22 cellular contexts compared by ENCODE assay signal in the genomic region with DNA sequence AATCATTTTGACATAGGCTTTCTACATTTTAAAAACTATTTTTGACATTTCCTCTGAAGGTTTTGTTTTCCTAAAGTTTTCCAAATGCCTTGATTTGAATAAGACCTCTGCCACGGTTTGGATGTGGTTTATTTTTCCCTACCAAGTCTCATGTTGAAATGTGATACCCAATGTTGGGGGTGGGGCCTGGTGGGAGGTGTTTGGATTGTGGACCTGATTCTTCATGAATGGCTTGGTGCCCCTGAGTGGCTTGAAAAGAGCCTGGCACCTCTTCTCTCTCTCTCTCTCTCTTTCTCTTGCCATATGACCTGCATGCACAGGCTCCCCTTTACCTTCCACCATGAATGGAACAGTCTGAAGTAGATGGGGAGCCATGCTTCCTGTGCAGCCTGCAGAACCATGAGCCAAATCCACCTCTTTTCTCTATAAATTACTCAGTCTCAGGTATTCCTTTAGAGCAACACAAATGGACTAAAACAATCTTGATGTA. TPM values are rescaled to one million over a fixed set of nuclear protein-coding genes. Genes with fewer than 3 reads are reported as not detected.
"Had no signal": no experiment of that assay in that cellular context is flagged by ENCODE, and none has a peak within 500 bp of the region (broad histone marks: within the 10 kb centered on the region; RNA-seq: fewer than 3 reads in every experiment).

No MANE protein-coding gene starts in this region.

- H3K27ac ChIP-seq: PC-9 had no signal

- H2AFZ ChIP-seq: PC-9 had no signal

- DNase-seq: activated CD4-positive, alpha-beta T cell treated with anti-CD3 and anti-CD28 coated beads for 48 hours; activated CD4-positive, alpha-beta T cell treated with anti-CD3 and anti-CD28 coated beads, Interleukin-2, amount 50 U/mL, for 4 hours; activated CD4-positive, CD25-positive, alpha-beta regulatory T cell treated with anti-CD3 and anti-CD28 coated beads, Interleukin-2, amount 50 U/mL, for 72 hours; activated CD8-positive, alpha-beta memory T cell treated with anti-CD3 and anti-CD28 coated beads, Interleukin-2, amount 10 ng/mL, durations not matched to agents 7 days and 5 days; activated effector memory CD4-positive, alpha-beta T cell treated with Interleukin-2 at 50 U/mL for 16 hours; activated naive CD4-positive, alpha-beta T cell; activated T-cell treated with anti-CD3 and anti-CD28 coated beads, Interleukin-2, amount 50 U/mL, for 24 hours; aorta; central memory CD4-positive, alpha-beta T cell; Karpas-422; MM.1S; NCI-H1105; NCI-H1436 treated with DMSO at 0.1 percent for 48 hours; NCI-H187; NCI-H2081; PC-9; SIG-M5; T-helper 17 cell; T-helper 9 cell had no signal

- H3K4me2 ChIP-seq: PC-9 had no signal

- H3K4me3 ChIP-seq: K562, PC-9 had no signal

RNA-seq across cellular contexts. Expression of a gene that starts 14.8 kb away (rescaled TPM):
- total RNA-seq: bronchial epithelial cell, K562, WTC11 had no signal
